21 cellular contexts compared by ENCODE assay signal in genomic region chr4:33696066-33696465, GRCh38.
"Had no signal": no experiment of that assay in that cellular context is flagged by ENCODE, and none has a peak within 500 bp of the region (broad histone marks: within the 10 kb centered on the region; RNA-seq: fewer than 3 reads in every experiment).

No MANE protein-coding gene starts in this region.

- H3K27ac Mint-ChIP-seq: activated CD4-positive, alpha-beta T cell treated with anti-CD3 and anti-CD28 coated beads for 36 hours; activated CD8-positive, alpha-beta T cell treated with anti-CD3 and anti-CD28 coated beads for 36 hours; activated naive CD8-positive, alpha-beta T cell treated with anti-CD3 and anti-CD28 coated beads for 36 hours; activated T-cell treated with anti-CD3 and anti-CD28 coated beads, Interleukin-2, amount 50 U/mL, for 72 hours; nephron progenitor cell; stimulated activated naive B cell treated with anti-CD40 and anti-IgM and Interleukin-4, amounts not matched to agents 10 μg/mL and 1 μg/mL and 100 μg/mL, for 72 hours; T-helper 2 cell treated with Interferon-gamma antibody and Interleukin-4, amounts not matched to agents 5 μg/mL and 100 μg/mL, for 36 hours had no signal

- H3K27ac ChIP-seq: cardiac muscle cell, colonic mucosa, left ventricle myocardium inferior, psoas muscle, right lobe of liver, tibial nerve, vagina, WERI-Rb-1 had no signal

- H3K4me1 Mint-ChIP-seq: activated CD4-positive, alpha-beta T cell treated with anti-CD3 and anti-CD28 coated beads for 36 hours; activated naive CD8-positive, alpha-beta T cell treated with anti-CD3 and anti-CD28 coated beads for 36 hours; nephron progenitor cell; stimulated activated naive B cell treated with anti-CD40 and anti-IgM and Interleukin-4, amounts not matched to agents 10 μg/mL and 1 μg/mL and 100 μg/mL, for 72 hours had no signal

- DNase-seq: activated CD4-positive, alpha-beta T cell treated with anti-CD3 and anti-CD28 coated beads for 36 hours; activated CD8-positive, alpha-beta memory T cell treated with anti-CD3 and anti-CD28 coated beads, Interleukin-2, amount 50 U/mL, for 4 hours; activated CD8-positive, alpha-beta T cell treated with anti-CD3 and anti-CD28 coated beads for 36 hours; activated gamma-delta T cell treated with Interleukin-2 at 50 U/mL for 16 hours; activated naive CD8-positive, alpha-beta T cell treated with anti-CD3 and anti-CD28 coated beads for 36 hours; activated T-cell treated with anti-CD3 and anti-CD28 coated beads, Interleukin-2, amount 50 U/mL, for 72 hours; aorta; colonic mucosa; effector CD4-positive, alpha-beta T cell; kidney; left ventricle myocardium inferior; nephron progenitor cell; psoas muscle; right lobe of liver; stimulated activated CD4-positive, alpha-beta T cell treated with anti-CD3 and anti-CD28 coated beads, Interleukin-2, amount 100 ng/mL, for 24 hours; stimulated activated naive B cell treated with anti-CD40 and anti-IgM and Interleukin-4, amounts not matched to agents 10 μg/mL and 1 μg/mL and 100 μg/mL, for 72 hours; WERI-Rb-1 had no signal

- H3K4me1 ChIP-seq: colonic mucosa, left ventricle myocardium inferior, psoas muscle, right lobe of liver, tibial nerve, vagina had no signal

- H3K27me3 ChIP-seq: cardiac muscle cell, colonic mucosa, right lobe of liver, tibial nerve, vagina had no signal

- H3K4me3 Mint-ChIP-seq: activated CD4-positive, alpha-beta T cell treated with anti-CD3 and anti-CD28 coated beads for 36 hours; activated CD8-positive, alpha-beta T cell treated with anti-CD3 and anti-CD28 coated beads for 36 hours; activated naive CD8-positive, alpha-beta T cell treated with anti-CD3 and anti-CD28 coated beads for 36 hours; activated T-cell treated with anti-CD3 and anti-CD28 coated beads, Interleukin-2, amount 50 U/mL, for 72 hours; nephron progenitor cell; stimulated activated naive B cell treated with anti-CD40 and anti-IgM and Interleukin-4, amounts not matched to agents 10 μg/mL and 1 μg/mL and 100 μg/mL, for 72 hours; T-helper 2 cell treated with Interferon-gamma antibody and Interleukin-4, amounts not matched to agents 5 μg/mL and 100 μg/mL, for 36 hours had no signal

- ATAC-seq: activated CD4-positive, alpha-beta T cell treated with anti-CD3 and anti-CD28 coated beads for 36 hours; activated CD8-positive, alpha-beta T cell treated with anti-CD3 and anti-CD28 coated beads for 36 hours; activated T-cell treated with anti-CD3 and anti-CD28 coated beads, Interleukin-2, amount 50 U/mL, for 72 hours; psoas muscle; right lobe of liver; stimulated activated naive B cell treated with anti-CD40 and anti-IgM and Interleukin-4, amounts not matched to agents 10 μg/mL and 1 μg/mL and 100 μg/mL, for 72 hours had no signal

- H3K4me3 ChIP-seq: cardiac muscle cell, colonic mucosa, left ventricle myocardium inferior, psoas muscle, right lobe of liver, tibial nerve, vagina had no signal

- H3K9me3 ChIP-seq: colonic mucosa, psoas muscle, vagina had no signal

- H3K36me3 Mint-ChIP-seq: activated naive CD8-positive, alpha-beta T cell treated with anti-CD3 and anti-CD28 coated beads for 36 hours; stimulated activated naive B cell treated with anti-CD40 and anti-IgM and Interleukin-4, amounts not matched to agents 10 μg/mL and 1 μg/mL and 100 μg/mL, for 72 hours had no signal

- H3K27me3 Mint-ChIP-seq: activated CD4-positive, alpha-beta T cell treated with anti-CD3 and anti-CD28 coated beads for 36 hours; activated CD8-positive, alpha-beta T cell treated with anti-CD3 and anti-CD28 coated beads for 36 hours; activated naive CD8-positive, alpha-beta T cell treated with anti-CD3 and anti-CD28 coated beads for 36 hours; stimulated activated naive B cell treated with anti-CD40 and anti-IgM and Interleukin-4, amounts not matched to agents 10 μg/mL and 1 μg/mL and 100 μg/mL, for 72 hours had no signal

- H3K36me3 ChIP-seq: cardiac muscle cell, colonic mucosa, left ventricle myocardium inferior, right lobe of liver, tibial nerve, vagina, WERI-Rb-1 had no signal
